15 cellular contexts compared by ENCODE assay signal in the genomic region with DNA sequence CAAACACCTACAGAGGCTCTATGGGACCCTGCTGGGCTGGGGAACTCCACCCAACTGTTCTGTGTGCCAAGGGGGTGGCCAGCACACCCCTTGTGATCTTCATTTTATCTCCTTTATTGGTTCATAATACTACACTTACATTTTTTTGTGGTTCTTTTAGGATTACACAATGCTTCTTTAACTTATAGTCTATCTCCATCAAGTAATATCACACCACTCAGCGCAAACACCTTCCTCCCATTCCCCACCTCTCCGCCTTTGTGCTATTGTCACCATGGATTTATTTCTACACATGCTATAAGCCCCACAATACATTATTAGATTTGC. TPM values are rescaled to one million over a fixed set of nuclear protein-coding genes. Genes with fewer than 3 reads are reported as not detected.
DNase-seq lines count a peak whose midpoint lies in the region; ATAC-seq, FAIRE-seq and TF ChIP-seq lines count a peak whose summit lies in the region.
"Had no signal": no experiment of that assay in that cellular context is flagged by ENCODE, and none has a peak within 500 bp of the region (broad histone marks: within the 10 kb centered on the region; RNA-seq: fewer than 3 reads in every experiment).

No MANE protein-coding gene starts in this region.

- no peaks in the 10 kb centered on the region for H3K36me3 Mint-ChIP-seq in mesothelial cell of epicardium
- H3K36me3 Mint-ChIP-seq: naive thymus-derived CD4-positive, alpha-beta T cell had no signal

- POLR2A ChIA-PET in A549 (lab: Yijun Ruan, JAX), result no interaction called here

- H3K4me2 ChIP-seq in A549, result peak overlapping the region; percentile 43; the same call in 1 of the 3 replicates

- H3K4me1 ChIP-seq in A549, result peaks cover 12% of the 10 kb centered on the region

- DNase-seq in A549 (ENCODE audit: low read depth in 1 of 2, low spot score in 1 of 2), result no peak
- DNase-seq in mesothelial cell of epicardium (ENCODE audit: low spot score in 2 of 2, unreplicated experiment in 2 of 2), result no peak
- no peak for DNase-seq in NCI-H1694 treated with DMSO at 0.1 percent for 48 hours (lab: John Stamatoyannopoulos, UW)
- DNase-seq: activated CD8-positive, alpha-beta T cell treated with anti-CD3 and anti-CD28 coated beads for 36 hours; activated naive CD4-positive, alpha-beta T cell treated with anti-CD3 and anti-CD28 coated beads for 36 hours; colonic mucosa; NCI-H1048; T-helper 9 cell had no signal

- 64% methylated on average over 2 of the region's 2 CpGs for WGBS in A549 (ENCODE audit: missing lambda C conversion rate)

- H3K27me3 Mint-ChIP-seq in mesothelial cell of epicardium (ENCODE audit: low read depth), result peaks cover 1% of the 10 kb centered on the region

- no peaks in the 10 kb centered on the region for H3K9me3 ChIP-seq in A549
- H3K9me3 ChIP-seq: colonic mucosa had no signal

- H3K27ac Mint-ChIP-seq in mesothelial cell of epicardium, result peak overlapping the region; percentile 33
- H3K27ac Mint-ChIP-seq: activated CD8-positive, alpha-beta T cell treated with anti-CD3 and anti-CD28 coated beads for 36 hours; activated naive CD4-positive, alpha-beta T cell treated with anti-CD3 and anti-CD28 coated beads for 36 hours had no signal

- no peak for TF ChIP-seq POLR2A in A549 (IDR thresholded peaks at IDR 0.05; ENCODE audit: low read length)

- no peak for TF ChIP-seq EP300 in A549 (IDR thresholded peaks at IDR 0.05)

- peaks cover 33% of the 10 kb centered on the region for H3K4me1 Mint-ChIP-seq in mesothelial cell of epicardium

- no peak; a peak in 1 of 5 replicates for TF ChIP-seq RAD21 in A549 (conservative IDR thresholded peaks at IDR 0.05 in 1 of 2, IDR thresholded peaks at IDR 0.05 in 1 of 2)

- no peak for FAIRE-seq in A549 (lab: Jason Lieb, UNC)
- FAIRE-seq: islet of Langerhans, RCC 7860 had no signal

- no peak overlapping the region for H3K4me3 ChIP-seq in A549
- H3K4me3 ChIP-seq: colonic mucosa had no signal

- ATAC-seq in A549 (peak in 1 of 2 experiments; percentile 6; a peak in 1 of 6 replicates), HG02588 (IDR thresholded peaks at IDR 0.05; ENCODE audit: unreplicated experiment) (no peak), HG02678 (IDR thresholded peaks at IDR 0.05; ENCODE audit: unreplicated experiment) (no peak)

- no peaks in the 10 kb centered on the region for H3K9me3 Mint-ChIP-seq in mesothelial cell of epicardium
- H3K9me3 Mint-ChIP-seq: activated CD8-positive, alpha-beta T cell treated with anti-CD3 and anti-CD28 coated beads for 36 hours; activated naive CD4-positive, alpha-beta T cell treated with anti-CD3 and anti-CD28 coated beads for 36 hours had no signal

- TF ChIP-seq CTCF in A549 (IDR thresholded peaks at IDR 0.05) (no peak), mesothelial cell of epicardium (IDR thresholded peaks at IDR 0.05; ENCODE audit: unreplicated experiment) (no peak)

- CTCF ChIA-PET in A549 (lab: Yijun Ruan, JAX), result interaction anchor here (0.9 to 13.8 kb wide), 9 partner anchors 9 to 98 kb away, joined by 4 to 309 read pairs (median 5); a partner anchor contains a TSS

- no peak overlapping the region for H3K4me3 Mint-ChIP-seq in mesothelial cell of epicardium
- H3K4me3 Mint-ChIP-seq: activated CD8-positive, alpha-beta T cell treated with anti-CD3 and anti-CD28 coated beads for 36 hours; activated naive CD4-positive, alpha-beta T cell treated with anti-CD3 and anti-CD28 coated beads for 36 hours; naive thymus-derived CD4-positive, alpha-beta T cell had no signal

- H3K27ac ChIP-seq in A549 (no peak overlapping the region), angular gyrus (ENCODE audit: low read depth, low read length) (peak overlapping the region; percentile 88)
- H3K27ac ChIP-seq: colonic mucosa had no signal

TF ChIP-seq in A549, 52 proteins besides CTCF, POLR2A, EP300 and RAD21:
- no peak for TF ChIP-seq ZSCAN20 (CRISPR knock-in tag; IDR thresholded peaks at IDR 0.05)
- no peak for TF ChIP-seq HEYL (CRISPR knock-in tag; IDR thresholded peaks at IDR 0.05)
- TF ChIP-seq NFE2L2 (conservative IDR thresholded peaks at IDR 0.05; ENCODE audit: low read length), result no peak
- no peak for TF ChIP-seq CBX8 (IDR thresholded peaks at IDR 0.05)
- TF ChIP-seq, protein P1, sequence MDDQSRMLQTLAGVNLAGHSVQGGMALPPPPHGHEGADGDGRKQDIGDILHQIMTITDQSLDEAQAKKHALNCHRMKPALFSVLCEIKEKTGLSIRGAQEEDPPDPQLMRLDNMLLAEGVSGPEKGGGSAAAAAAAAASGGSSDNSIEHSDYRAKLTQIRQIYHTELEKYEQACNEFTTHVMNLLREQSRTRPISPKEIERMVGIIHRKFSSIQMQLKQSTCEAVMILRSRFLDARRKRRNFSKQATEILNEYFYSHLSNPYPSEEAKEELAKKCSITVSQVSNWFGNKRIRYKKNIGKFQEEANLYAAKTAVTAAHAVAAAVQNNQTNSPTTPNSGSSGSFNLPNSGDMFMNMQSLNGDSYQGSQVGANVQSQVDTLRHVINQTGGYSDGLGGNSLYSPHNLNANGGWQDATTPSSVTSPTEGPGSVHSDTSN (IDR thresholded peaks at IDR 0.05), result no peak
- no peak; the same call in 2 of the 3 replicates for TF ChIP-seq SMC3 (IDR thresholded peaks at IDR 0.05)
- TF ChIP-seq ESRRA (IDR thresholded peaks at IDR 0.05; ENCODE audit: borderline replicate concordance, low read length), result no peak
- TF ChIP-seq GATA3 (IDR thresholded peaks at IDR 0.05; ENCODE audit: borderline replicate concordance), result no peak
- TF ChIP-seq CEBPB (IDR thresholded peaks at IDR 0.05), result no peak
- TF ChIP-seq HDAC2 (IDR thresholded peaks at IDR 0.05), result no peak
- TF ChIP-seq FOXS1 (CRISPR knock-in tag; IDR thresholded peaks at IDR 0.05), result no peak
- no peak for TF ChIP-seq HOXA7 (CRISPR knock-in tag; IDR thresholded peaks at IDR 0.05)
- TF ChIP-seq RNF2 (IDR thresholded peaks at IDR 0.05; ENCODE audit: borderline replicate concordance, low read depth), result no peak
- TF ChIP-seq POLR2AphosphoS2 (conservative IDR thresholded peaks at IDR 0.05; ENCODE audit: low read length), result no peak
- no peak for TF ChIP-seq FOSL2 (IDR thresholded peaks at IDR 0.05)
- TF ChIP-seq FOSL2 (CRISPR knock-in tag; IDR thresholded peaks at IDR 0.05), result no peak
- TF ChIP-seq, protein P2, sequence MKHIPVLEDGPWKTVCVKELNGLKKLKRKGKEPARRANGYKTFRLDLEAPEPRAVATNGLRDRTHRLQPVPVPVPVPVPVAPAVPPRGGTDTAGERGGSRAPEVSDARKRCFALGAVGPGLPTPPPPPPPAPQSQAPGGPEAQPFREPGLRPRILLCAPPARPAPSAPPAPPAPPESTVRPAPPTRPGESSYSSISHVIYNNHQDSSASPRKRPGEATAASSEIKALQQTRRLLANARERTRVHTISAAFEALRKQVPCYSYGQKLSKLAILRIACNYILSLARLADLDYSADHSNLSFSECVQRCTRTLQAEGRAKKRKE (CRISPR knock-in tag; IDR thresholded peaks at IDR 0.05; ENCODE audit: low read depth), result no peak
- TF ChIP-seq SREBF2 (IDR thresholded peaks at IDR 0.05), result no peak
- TF ChIP-seq HOXB13 (CRISPR knock-in tag; IDR thresholded peaks at IDR 0.05; ENCODE audit: low read depth), result no peak

RNA-seq across cellular contexts. Expression of a gene that starts 15.9 kb away (rescaled TPM):
- polyA plus RNA-seq in A549 (2011; rRNA removed) (1.9 and 2.6 TPM in 2 replicates), A549 (2017; fragmentation: RNase III; extraction: RNeasy Plus Mini Kit Qiagen cat#74134 plus additional on column Dnase treatment) (2.0 to 3.2 TPM (median 2.7 TPM) in 3 replicates)
- polyA plus RNA-seq in A549 (2012; cell fraction: cytosol; rRNA removed), result 2.6 and 3.0 TPM in 2 replicates
- polyA plus RNA-seq in A549 (2012; cell fraction: nucleus; rRNA removed), result 2.7 and 3.3 TPM in 2 replicates
- polyA minus RNA-seq in A549 (2011; rRNA and poly(A)+ RNA removed), result 2.6 and 4.0 TPM in 2 replicates
- total RNA-seq in mesothelial cell of epicardium, result 14.6 to 17.8 TPM (median 15.4 TPM) in 3 replicates

RNA-seq across cellular contexts. Expression of a gene that starts 31.0 kb away (rescaled TPM):
- polyA plus RNA-seq in A549 (2011; rRNA removed) (3.1 and 4.9 TPM in 2 replicates), A549 (2017; fragmentation: RNase III; extraction: RNeasy Plus Mini Kit Qiagen cat#74134 plus additional on column Dnase treatment) (6.1 to 8.7 TPM (median 7.5 TPM) in 3 replicates)
- 5.3 and 7.4 TPM in 2 replicates for polyA plus RNA-seq in A549 (2012; cell fraction: cytosol; rRNA removed)
- 6.7 and 7.0 TPM in 2 replicates for polyA plus RNA-seq in A549 (2012; cell fraction: nucleus; rRNA removed)
- polyA minus RNA-seq in A549 (2011; rRNA and poly(A)+ RNA removed), result 4.5 and 5.9 TPM in 2 replicates
- 30.8 to 31.2 TPM (median 30.9 TPM) in 3 replicates for total RNA-seq in mesothelial cell of epicardium

RNA-seq across cellular contexts. Expression of a gene that starts 33.1 kb away (rescaled TPM):
- polyA plus RNA-seq in A549 (2011; rRNA removed), result 38.9 and 64.6 TPM in 2 replicates
- 50.0 and 68.1 TPM in 2 replicates for polyA plus RNA-seq in A549 (2012; cell fraction: cytosol; rRNA removed)
- polyA plus RNA-seq in A549 (2012; cell fraction: nucleus; rRNA removed), result 60.2 and 62.0 TPM in 2 replicates
- 19.1 to 25.4 TPM (median 25.1 TPM) in 3 replicates for polyA plus RNA-seq in A549 (2017; fragmentation: RNase III; extraction: RNeasy Plus Mini Kit Qiagen cat#74134 plus additional on column Dnase treatment)
- polyA minus RNA-seq in A549 (2011; rRNA and poly(A)+ RNA removed), result 56.6 and 85.8 TPM in 2 replicates
- 92.4 to 94.8 TPM (median 93.1 TPM) in 3 replicates for total RNA-seq in mesothelial cell of epicardium
- total RNA-seq: fibroblast of villous mesenchyme had no signal

RNA-seq across cellular contexts. Expression of a gene that starts 41.1 kb away (rescaled TPM):
- polyA plus RNA-seq in A549 (2011; rRNA removed), result 39.3 and 39.4 TPM in 2 replicates
- 21.3 and 27.6 TPM in 2 replicates for polyA plus RNA-seq in A549 (2012; cell fraction: cytosol; rRNA removed)
- 11.9 and 13.7 TPM in 2 replicates for polyA plus RNA-seq in A549 (2012; cell fraction: nucleus; rRNA removed)
- polyA plus RNA-seq in A549 (2017; fragmentation: RNase III; extraction: RNeasy Plus Mini Kit Qiagen cat#74134 plus additional on column Dnase treatment), result 28.2 to 30.7 TPM (median 28.9 TPM) in 3 replicates
- 31.7 and 33.7 TPM in 2 replicates for polyA minus RNA-seq in A549 (2011; rRNA and poly(A)+ RNA removed)
- total RNA-seq in mesothelial cell of epicardium, result 25.6 to 33.5 TPM (median 25.9 TPM) in 3 replicates

RNA-seq across cellular contexts. Expression of a gene that starts 43.5 kb away (rescaled TPM):
- polyA plus RNA-seq in A549 (2011; rRNA removed) (25.6 and 33.6 TPM in 2 replicates), A549 (2017; fragmentation: RNase III; extraction: RNeasy Plus Mini Kit Qiagen cat#74134 plus additional on column Dnase treatment) (33.0 to 35.2 TPM (median 34.2 TPM) in 3 replicates)
- 48.4 and 71.3 TPM in 2 replicates for polyA plus RNA-seq in A549 (2012; cell fraction: cytosol; rRNA removed)
- polyA plus RNA-seq in A549 (2012; cell fraction: nucleus; rRNA removed), result 165 and 205 TPM in 2 replicates
- 66.5 and 71.0 TPM in 2 replicates for polyA minus RNA-seq in A549 (2011; rRNA and poly(A)+ RNA removed)
- 32.7 to 36.1 TPM (median 36.1 TPM) in 3 replicates for total RNA-seq in mesothelial cell of epicardium
